ENCODE assay signal across 16 cellular contexts in genomic region chr2:234309431-234309830, GRCh38.
DNase-seq lines count a peak whose midpoint lies in the region; ATAC-seq and TF ChIP-seq lines count a peak whose summit lies in the region.
"Had no signal": no experiment of that assay in that cellular context is flagged by ENCODE, and none has a peak within 500 bp of the region (broad histone marks: within the 10 kb centered on the region; RNA-seq: fewer than 3 reads in every experiment).

No MANE protein-coding gene starts in this region.

- no peak overlapping the region for H3K23ac ChIP-seq in mesenchymal stem cell (ENCODE audit: low read length in 2 of 2)

- H3K4me3 ChIP-seq in right atrium auricular region (no peak overlapping the region), mesenchymal stem cell (ENCODE audit: insufficient read depth in 1 of 2, low read depth in 1 of 2, low read length in 2 of 2) (no peak overlapping the region)
- H3K4me3 ChIP-seq: ovary, upper lobe of right lung had no signal

- H3K27me3 Mint-ChIP-seq in activated CD8-positive, alpha-beta T cell treated with anti-CD3 and anti-CD28 coated beads for 36 hours: no peaks in the 10 kb centered on the region

- H2BK120ac ChIP-seq in mesenchymal stem cell (ENCODE audit: low read depth, low read length): no peak overlapping the region

- no peak overlapping the region for H3K9ac ChIP-seq in mesenchymal stem cell (ENCODE audit: low read length)

- peaks cover 13% of the 10 kb centered on the region for H3K36me3 Mint-ChIP-seq in activated CD8-positive, alpha-beta T cell treated with anti-CD3 and anti-CD28 coated beads for 36 hours (ENCODE audit: low read depth)

- no peak overlapping the region for H2BK12ac ChIP-seq in mesenchymal stem cell (ENCODE audit: low read length in 2 of 2)

- peaks cover 52% of the 10 kb centered on the region for H3K4me1 Mint-ChIP-seq in activated CD8-positive, alpha-beta T cell treated with anti-CD3 and anti-CD28 coated beads for 36 hours (ENCODE audit: low read depth)

- no peak for TF ChIP-seq CTCF in right atrium auricular region (IDR thresholded peaks at IDR 0.05)
- TF ChIP-seq CTCF in activated CD8-positive, alpha-beta T cell treated with anti-CD3 and anti-CD28 coated beads for 36 hours (IDR thresholded peaks at IDR 0.05): no peak

- DNase-seq in right atrium auricular region (ENCODE audit: low spot score) (peak; percentile 34), cardiac septum (ENCODE audit: low spot score) (no peak), mesenchymal stem cell (no peak), NCI-H524 (lab: John Stamatoyannopoulos, UW) (no peak)
- DNase-seq in activated CD8-positive, alpha-beta T cell treated with anti-CD3 and anti-CD28 coated beads for 36 hours: no peak
- DNase-seq: caudate nucleus, H7, NCI-H187 treated with DMSO at 0.1 percent for 48 hours, NCI-H69, ovary, SHP77, upper lobe of right lung had no signal

- no peaks in the 10 kb centered on the region for H3K4me1 ChIP-seq in right atrium auricular region
- H3K4me1 ChIP-seq in mesenchymal stem cell (ENCODE audit: control insufficient read depth, insufficient read depth, low read depth, low read length): peaks cover 14% of the 10 kb centered on the region
- H3K4me1 ChIP-seq: upper lobe of right lung had no signal

- no peak for ATAC-seq in activated CD8-positive, alpha-beta T cell treated with anti-CD3 and anti-CD28 coated beads for 36 hours
- no peak for ATAC-seq in GM21526 (IDR thresholded peaks at IDR 0.05; ENCODE audit: low FRiP score, unreplicated experiment)
- ATAC-seq in HG03175 (IDR thresholded peaks at IDR 0.05; ENCODE audit: unreplicated experiment): no peak
- no peak for ATAC-seq in HG02870 (IDR thresholded peaks at IDR 0.05; ENCODE audit: unreplicated experiment)

- H3K27ac ChIP-seq in right atrium auricular region: no peak overlapping the region
- peak overlapping the region; percentile 87 for H3K27ac ChIP-seq in mesenchymal stem cell (ENCODE audit: low read length, poor library complexity, severe bottlenecking)
- H3K27ac ChIP-seq: HL-60, ovary, upper lobe of right lung had no signal

- H3K4me3 Mint-ChIP-seq in activated CD8-positive, alpha-beta T cell treated with anti-CD3 and anti-CD28 coated beads for 36 hours: peak overlapping the region; percentile 19

- H3K79me1 ChIP-seq in mesenchymal stem cell (replicated peaks; ENCODE audit: low read length, poor library complexity, severe bottlenecking): no peaks in the 10 kb centered on the region

- intact Hi-C loops in cardiac septum (cut with DNase I): no loop called here
- intact Hi-C loops in activated CD8-positive, alpha-beta T cell treated with anti-CD3 and anti-CD28 coated beads for 36 hours (cut with micrococcal nuclease): loop anchor here (2.0 kb wide), 1 partner anchor 17 kb away; no protein-coding TSS in a partner anchor

- H2BK5ac ChIP-seq in mesenchymal stem cell (ENCODE audit: low read depth, low read length, poor library complexity, severe bottlenecking): peak overlapping the region; percentile 34

- H3K4ac ChIP-seq in mesenchymal stem cell (ENCODE audit: low read depth in 1 of 2, low read length in 2 of 2): no peak overlapping the region

- POLR2A ChIA-PET in activated CD8-positive, alpha-beta T cell treated with anti-CD3 and anti-CD28 coated beads for 36 hours (lab: Charles Lee): interaction anchor here (0.6 to 2.1 kb wide), 8 partner anchors 12 to 184 kb away, joined by 3 to 14 read pairs (median 4); no protein-coding TSS in a partner anchor

- H3K9me3 ChIP-seq in right atrium auricular region (no peaks in the 10 kb centered on the region), mesenchymal stem cell (ENCODE audit: control insufficient read depth, low read length) (no peaks in the 10 kb centered on the region)
- H3K9me3 ChIP-seq: ovary, upper lobe of right lung had no signal

- peaks cover 7% of the 10 kb centered on the region for H3K9me3 Mint-ChIP-seq in activated CD8-positive, alpha-beta T cell treated with anti-CD3 and anti-CD28 coated beads for 36 hours

- H3K36me3 ChIP-seq in right atrium auricular region (no peaks in the 10 kb centered on the region), mesenchymal stem cell (ENCODE audit: control insufficient read depth in 1 of 2, insufficient read depth in 2 of 2, low read depth in 1 of 2, low read length in 2 of 2) (no peaks in the 10 kb centered on the region)
- H3K36me3 ChIP-seq: ovary, upper lobe of right lung had no signal

- no peaks in the 10 kb centered on the region for H3K27me3 ChIP-seq in right atrium auricular region
- no peaks in the 10 kb centered on the region for H3K27me3 ChIP-seq in mesenchymal stem cell (ENCODE audit: control insufficient read depth in 1 of 2, insufficient read depth in 1 of 2, low read length in 2 of 2)
- H3K27me3 ChIP-seq: ovary, upper lobe of right lung had no signal

- H2AK5ac ChIP-seq in mesenchymal stem cell (ENCODE audit: low read length, severe bottlenecking): peak overlapping the region; percentile 95

- no peak overlapping the region for H3K4me2 ChIP-seq in mesenchymal stem cell (ENCODE audit: low read length, poor library complexity, severe bottlenecking)

- no peak overlapping the region for H3K14ac ChIP-seq in mesenchymal stem cell (ENCODE audit: low read length in 2 of 2)

- no peak overlapping the region for H4K8ac ChIP-seq in mesenchymal stem cell (ENCODE audit: low read length)

- no peak overlapping the region for H2AFZ ChIP-seq in mesenchymal stem cell (ENCODE audit: low read depth, low read length)

- no peak overlapping the region for H4K91ac ChIP-seq in mesenchymal stem cell (ENCODE audit: low read length)

- H3K18ac ChIP-seq in mesenchymal stem cell (ENCODE audit: low read depth in 1 of 2, low read length in 2 of 2): no peak overlapping the region

- H3K27ac Mint-ChIP-seq in activated CD8-positive, alpha-beta T cell treated with anti-CD3 and anti-CD28 coated beads for 36 hours: peak overlapping the region; percentile 96

- H2BK15ac ChIP-seq in mesenchymal stem cell (ENCODE audit: low read depth, poor library complexity, severe bottlenecking): no peak overlapping the region

- CTCF ChIA-PET in activated CD8-positive, alpha-beta T cell treated with anti-CD3 and anti-CD28 coated beads for 36 hours (lab: Charles Lee): interaction anchor here (1.2 to 1.5 kb wide), 4 partner anchors 12 to 191 kb away, joined by 3 to 5 read pairs (median 3); no protein-coding TSS in a partner anchor

- 94% methylated on average over 3 of the region's 5 CpGs for WGBS in mesenchymal stem cell
